In genomic region chr7:82179311-82179710, GRCh38 we compare ENCODE assay signal across 22 cellular contexts.
"Had no signal": no experiment of that assay in that cellular context is flagged by ENCODE, and none has a peak within 500 bp of the region (broad histone marks: within the 10 kb centered on the region; RNA-seq: fewer than 3 reads in every experiment).

No MANE protein-coding gene starts in this region.

- H3K9me3 ChIP-seq: ascending aorta, esophagus squamous epithelium, heart right ventricle, lower lobe of right lung, thyroid gland had no signal

- H3K36me3 ChIP-seq: ascending aorta, esophagus squamous epithelium, heart right ventricle, lower lobe of right lung, thyroid gland had no signal

- H3K4me1 ChIP-seq: ascending aorta, esophagus squamous epithelium, lower lobe of right lung, thyroid gland had no signal

- H3K27me3 ChIP-seq: ascending aorta, esophagus squamous epithelium, heart right ventricle, thyroid gland had no signal

- DNase-seq: activated CD4-positive, alpha-beta T cell treated with anti-CD3 and anti-CD28 coated beads for 1 hour; activated CD8-positive, alpha-beta memory T cell treated with anti-CD3 and anti-CD28 coated beads for 24 hours; activated CD8-positive, alpha-beta memory T cell treated with anti-CD3 and anti-CD28 coated beads, Interleukin-2, amount 50 U/mL, for 48 hours; activated effector memory CD4-positive, alpha-beta T cell treated with Interleukin-2 at 50 U/mL for 16 hours; activated naive CD4-positive, alpha-beta T cell treated with anti-CD3 and anti-CD28 coated beads, Interleukin-2, amount 10 ng/mL, durations not matched to agents 7 days and 5 days; activated T-cell treated with anti-CD3 and anti-CD28 coated beads, Interleukin-2, amount 50 U/mL, for 48 hours; cerebellar nuclear complex; dermis blood vessel endothelial cell; effector memory CD4-positive, alpha-beta T cell; esophagus squamous epithelium; heart right ventricle; islet precursor cell; left colon; lower lobe of right lung; midbrain; nucleus accumbens; posterior cingulate gyrus; stimulated activated CD8-positive, alpha-beta memory T cell treated with anti-CD3 and anti-CD28 coated beads, Interleukin-4, amount 100 ng/mL, for 48 hours; stimulated activated naive CD4-positive, alpha-beta T cell; thyroid gland had no signal

- H3K4me3 ChIP-seq: ascending aorta, esophagus squamous epithelium, heart right ventricle, lower lobe of right lung, thyroid gland had no signal

- H3K27ac ChIP-seq: ascending aorta, esophagus squamous epithelium, heart right ventricle, lower lobe of right lung, thyroid gland, VCaP had no signal
